In the genomic region with DNA sequence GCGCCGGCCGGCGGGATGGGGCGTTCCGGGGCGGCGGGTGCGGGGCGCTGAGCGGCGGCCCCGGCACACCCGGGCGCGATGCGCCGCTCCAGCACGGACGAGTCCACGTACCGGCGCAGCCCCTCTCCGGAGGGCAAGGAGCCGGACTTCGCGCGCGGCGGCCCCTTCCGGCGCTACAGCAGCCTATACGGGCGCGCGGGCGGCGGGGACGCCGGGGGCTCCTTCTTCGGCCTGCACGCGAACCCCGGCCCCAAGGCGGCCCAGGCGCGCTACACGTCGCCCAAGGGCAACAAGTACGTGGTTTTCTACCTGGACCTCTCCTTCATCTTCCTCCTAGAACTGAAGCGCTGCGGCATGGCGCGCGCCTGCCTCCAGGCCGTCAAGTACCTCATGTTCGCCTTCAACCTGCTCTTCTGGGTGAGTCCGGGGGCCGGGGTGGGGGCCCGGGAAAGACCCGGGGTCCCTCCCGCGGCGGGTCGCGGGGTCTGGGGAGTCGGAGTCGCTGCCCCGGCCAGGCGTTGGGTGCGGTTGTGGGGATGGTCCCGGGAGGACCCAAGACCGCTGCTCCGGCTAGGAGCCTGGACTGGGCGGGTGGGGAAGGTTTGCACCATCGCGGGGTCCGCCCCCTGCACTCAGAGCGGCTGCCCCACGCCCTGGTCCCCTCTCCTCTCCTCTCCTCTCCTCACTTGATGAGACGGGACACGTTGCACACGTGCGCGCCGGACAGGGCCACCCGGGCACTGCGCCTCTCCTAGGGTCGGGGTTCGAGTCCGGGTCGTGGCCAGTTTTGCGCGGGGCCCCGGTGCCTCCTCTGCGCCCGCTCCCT, we compare ENCODE assay signal across 9 cellular contexts. TPM values are rescaled to one million over a fixed set of nuclear protein-coding genes. Genes with fewer than 3 reads are reported as not detected.
DNase-seq lines count a peak whose midpoint lies in the region; ATAC-seq and TF ChIP-seq lines count a peak whose summit lies in the region.
"Had no signal": no experiment of that assay in that cellular context is flagged by ENCODE, and none has a peak within 500 bp of the region (broad histone marks: within the 10 kb centered on the region; RNA-seq: fewer than 3 reads in every experiment).

No MANE protein-coding gene starts in this region.

- H3K36me3 ChIP-seq in smooth muscle cell (ENCODE audit: low read depth) = no peaks in the 10 kb centered on the region

- no peaks in the 10 kb centered on the region for H3F3A ChIP-seq in smooth muscle cell (ENCODE audit: low read depth)

- H3K4me3 ChIP-seq in right cardiac atrium (ENCODE audit: low read length) (peak overlapping the region; percentile 53), smooth muscle cell (peak overlapping the region; percentile 53)

- peaks cover 96% of the 10 kb centered on the region for H4K20me1 ChIP-seq in smooth muscle cell (ENCODE audit: low read depth)

- 30% methylated on average over 97 of the region's 97 CpGs for WGBS in right cardiac atrium
- 6% methylated on average over 75 of the region's 97 CpGs for WGBS in smooth muscle cell (ENCODE audit: low lambda C conversion rate)

- no peak for ATAC-seq in T-helper 17 cell
- ATAC-seq in right cardiac atrium = no peak

- H3K27me3 ChIP-seq in right cardiac atrium (ENCODE audit: control insufficient read depth, insufficient read depth) = no peaks in the 10 kb centered on the region
- peaks cover 19% of the 10 kb centered on the region for H3K27me3 ChIP-seq in smooth muscle cell (ENCODE audit: low read depth)

- H3K27ac Mint-ChIP-seq in T-helper 17 cell = no peak overlapping the region

- H3K9ac ChIP-seq in smooth muscle cell (ENCODE audit: low read depth) = no peak overlapping the region

- H2AFZ ChIP-seq in smooth muscle cell (ENCODE audit: low read depth) = no peak overlapping the region

- H3K9me3 ChIP-seq in T-helper 17 cell (ENCODE audit: control insufficient read depth, low read length, poor library complexity, severe bottlenecking) = no peaks in the 10 kb centered on the region
- no peaks in the 10 kb centered on the region for H3K9me3 ChIP-seq in right cardiac atrium (ENCODE audit: control insufficient read depth, low read length)
- no peaks in the 10 kb centered on the region for H3K9me3 ChIP-seq in smooth muscle cell (replicated peaks; ENCODE audit: low read depth)

- intact Hi-C loops in right cardiac atrium (cut with DNase I) = loop anchor here (2.0 to 10.0 kb wide), 3 partner anchors 201 to 205 kb away; no protein-coding TSS in a partner anchor

- no peaks in the 10 kb centered on the region for H3K27me3 Mint-ChIP-seq in T-helper 17 cell

- peaks cover 5% of the 10 kb centered on the region for H3K4me1 Mint-ChIP-seq in T-helper 17 cell

- DNase-seq in NCI-H2227 (lab: John Stamatoyannopoulos, UW; ENCODE audit: unreplicated experiment) (peak; percentile 85), NCI-H2227 treated with DMSO at 0.1 percent for 48 hours (lab: John Stamatoyannopoulos, UW) (no peak), T-helper 17 cell (no peak), right cardiac atrium (peak in 1 of 3 donors; percentile 68), smooth muscle cell (lab: John Stamatoyannopoulos, UW; ENCODE audit: unreplicated experiment) (no peak), NCI-H187 (lab: John Stamatoyannopoulos, UW) (no peak)
- DNase-seq in effector CD8-positive, alpha-beta T cell (lab: John Stamatoyannopoulos, UW) = no peak
- no peak for DNase-seq in activated CD8-positive, alpha-beta memory T cell treated with anti-CD3 and anti-CD28 coated beads for 24 hours

- H3K36me3 Mint-ChIP-seq in T-helper 17 cell (ENCODE audit: low read depth) = no peaks in the 10 kb centered on the region

- H3K79me2 ChIP-seq in smooth muscle cell (ENCODE audit: low read depth) = no peaks in the 10 kb centered on the region

- H3K4me2 ChIP-seq in smooth muscle cell = peak overlapping the region; percentile 98

- no peak for TF ChIP-seq CTCF in smooth muscle cell (IDR thresholded peaks at IDR 0.05; ENCODE audit: borderline replicate concordance, insufficient read depth, poor library complexity, severe bottlenecking)

- H3K27ac ChIP-seq in right cardiac atrium (ENCODE audit: low read length) (no peak overlapping the region), smooth muscle cell (ENCODE audit: low read depth) (no peak overlapping the region)

- H3K4me1 ChIP-seq in right cardiac atrium (ENCODE audit: control insufficient read depth, insufficient read depth, low read length) (peaks cover 7% of the 10 kb centered on the region), smooth muscle cell (ENCODE audit: low read depth) (peaks cover 27% of the 10 kb centered on the region)

- peak overlapping the region; percentile 66 for H3K4me3 Mint-ChIP-seq in T-helper 17 cell

RNA-seq across cellular contexts. Expression of a gene that starts 7.5 kb away (rescaled TPM):
- total RNA-seq in T-helper 17 cell (1 to 10 TPM; 2.1 to 3.0 TPM), right cardiac atrium (10 to 100 TPM; 36.6 to 45.1 (median 40.4) TPM), smooth muscle cell (50.2 and 68.2 TPM in 2 replicates)
- polyA plus RNA-seq in right cardiac atrium (41.3 TPM), smooth muscle cell (153 and 179 TPM in 2 replicates)

RNA-seq across cellular contexts. Expression of a gene that starts 7.8 kb away (rescaled TPM):
- total RNA-seq in T-helper 17 cell (10 to 100 TPM; 38.5 to 40.5 TPM), right cardiac atrium (100 to 1,000 TPM; 147 to 223 (median 191) TPM), smooth muscle cell (38.0 and 51.4 TPM in 2 replicates)
- polyA plus RNA-seq in right cardiac atrium (278 TPM), smooth muscle cell (380 and 446 TPM in 2 replicates)

RNA-seq across cellular contexts. Expression of a gene that starts 17.4 kb away (rescaled TPM):
- 10 to 100 TPM; 54.9 to 67.3 TPM for total RNA-seq in T-helper 17 cell
- 100 to 1,000 TPM; 406 to 517 (median 443) TPM for total RNA-seq in right cardiac atrium
- 671 TPM for polyA plus RNA-seq in right cardiac atrium
- 214 and 256 TPM in 2 replicates for total RNA-seq in smooth muscle cell
- polyA plus RNA-seq in smooth muscle cell = 391 and 469 TPM in 2 replicates

RNA-seq across cellular contexts. Expression of a gene that starts 22.4 kb away (rescaled TPM):
- 1 to 10 TPM in 1 of 2 donors, under 1 TPM in 1; 0.47 to 1.0 TPM for total RNA-seq in T-helper 17 cell
- total RNA-seq in right cardiac atrium = 10 to 100 TPM; 18.9 to 26.4 (median 21.0) TPM
- polyA plus RNA-seq in right cardiac atrium = 42.6 TPM
- 0.36 and 2.5 TPM in 2 replicates for total RNA-seq in smooth muscle cell
- 0.10 and 10.5 TPM in 2 replicates for polyA plus RNA-seq in smooth muscle cell
- total RNA-seq: SK-MEL-5 had no signal

RNA-seq across cellular contexts. Expression of a gene that starts 31.4 kb away (rescaled TPM):
- 100 to 1,000 TPM; 178 to 182 TPM for total RNA-seq in T-helper 17 cell
- total RNA-seq in right cardiac atrium = 100 to 1,000 TPM; 145 to 193 (median 177) TPM
- polyA plus RNA-seq in right cardiac atrium = 147 TPM
- 12.4 and 14.8 TPM in 2 replicates for total RNA-seq in smooth muscle cell
- polyA plus RNA-seq in smooth muscle cell = 26.4 and 33.8 TPM in 2 replicates

Comparison
In these comparisons a context has a peak if more than half of its experiments do, and no peak if none do; other contexts are left out.
1. RNA of a gene that starts 7.5 kb away (total RNA-seq): 50.2 to 68.2 TPM in smooth muscle cell and 36.6 to 45.1 TPM in right cardiac atrium; 2.1 to 3.0 TPM in T-helper 17 cell; every median in the first group is over 4 times any median in the second.